In genomic region chr4:153209410-153209809, GRCh38 we compare ENCODE assay signal across 1 cellular context.
TF ChIP-seq lines count a peak whose summit lies in the region.

No MANE protein-coding gene starts in this region.

TF ChIP-seq in HepG2, 621 proteins besides CTCF, POLR2A, EP300 and RAD21 (continued from another document and continues in another):
- TF ChIP-seq ZNF576 (CRISPR knock-in tag; IDR thresholded peaks at IDR 0.05) (no peak), FUBP1 (CRISPR knock-in tag; IDR thresholded peaks at IDR 0.05; ENCODE audit: borderline replicate concordance) (no peak), ZNF773 (CRISPR knock-in tag; IDR thresholded peaks at IDR 0.05; ENCODE audit: borderline replicate concordance) (no peak), THRA (CRISPR knock-in tag; IDR thresholded peaks at IDR 0.05; ENCODE audit: borderline replicate concordance) (peak; percentile 47; the same call in 1 of the 2 replicates), TBX3 (IDR thresholded peaks at IDR 0.05; ENCODE audit: borderline replicate concordance) (peak; percentile 85; the same call in 1 of the 2 replicates), HNF4A (CRISPR knock-in tag; IDR thresholded peaks at IDR 0.05) (peak; percentile 35; the same call in 1 of the 2 replicates), REST (IDR thresholded peaks at IDR 0.05; ENCODE audit: borderline replicate concordance in 1 of 2, low read depth in 1 of 2, low read length in 2 of 2) (0 out of 4 replicates have a peak, but pooled peaks of 1 of the 2 experiments have one; percentile 54), TBX2 (CRISPR knock-in tag; IDR thresholded peaks at IDR 0.05; ENCODE audit: borderline replicate concordance) (peak; percentile 77), KMT2B (CRISPR knock-in tag; IDR thresholded peaks at IDR 0.05) (peak; percentile 44; the same call in 1 of the 2 replicates), RFXANK (CRISPR knock-in tag; IDR thresholded peaks at IDR 0.05) (no peak), RARA (CRISPR knock-in tag; IDR thresholded peaks at IDR 0.05) (peak; percentile 69), ZNF281 (CRISPR knock-in tag; IDR thresholded peaks at IDR 0.05; ENCODE audit: borderline replicate concordance) (peak; percentile 26; the same call in 1 of the 2 replicates), MIXL1 (CRISPR knock-in tag; IDR thresholded peaks at IDR 0.05) (no peak), MYNN (CRISPR knock-in tag; IDR thresholded peaks at IDR 0.05; ENCODE audit: low read depth) (no peak), GLMP (CRISPR knock-in tag; IDR thresholded peaks at IDR 0.05; ENCODE audit: borderline replicate concordance) (no peak), PAXIP1 (CRISPR knock-in tag; conservative IDR thresholded peaks at IDR 0.05) (peak; percentile 62), ARID5B (CRISPR knock-in tag; IDR thresholded peaks at IDR 0.05) (peak; percentile 87), SOX13 (IDR thresholded peaks at IDR 0.05) (peak; percentile 52; the same call in 1 of the 2 replicates), SOX13 (CRISPR knock-in tag; conservative IDR thresholded peaks at IDR 0.05 in 1 of 2, IDR thresholded peaks at IDR 0.05 in 1 of 2) (peak in 1 of 2 experiments; percentile 81; a peak in 2 of 4 replicates), ELF3 (CRISPR knock-in tag; IDR thresholded peaks at IDR 0.05) (peak; percentile 23; the same call in 1 of the 2 replicates), PAX8 (CRISPR knock-in tag; IDR thresholded peaks at IDR 0.05; ENCODE audit: borderline replicate concordance) (no peak), ZKSCAN5 (CRISPR knock-in tag; IDR thresholded peaks at IDR 0.05) (no peak), GZF1 (CRISPR knock-in tag; IDR thresholded peaks at IDR 0.05) (no peak), ZNF430 (CRISPR knock-in tag; IDR thresholded peaks at IDR 0.05) (no peak), ZFP41 (CRISPR knock-in tag; IDR thresholded peaks at IDR 0.05; ENCODE audit: borderline replicate concordance) (no peak), HDAC1 (CRISPR knock-in tag; IDR thresholded peaks at IDR 0.05) (peak; percentile 33; the same call in 1 of the 2 replicates), SOX5 (CRISPR knock-in tag; IDR thresholded peaks at IDR 0.05; ENCODE audit: borderline replicate concordance) (peak; percentile 80), MIER2 (CRISPR knock-in tag; IDR thresholded peaks at IDR 0.05) (0 out of 2 replicates have a peak, but pooled peaks have one; percentile 29), ZNF446 (CRISPR knock-in tag; IDR thresholded peaks at IDR 0.05) (no peak), KLF6 (CRISPR knock-in tag; IDR thresholded peaks at IDR 0.05) (no peak), STAT6 (CRISPR knock-in tag; IDR thresholded peaks at IDR 0.05; ENCODE audit: borderline replicate concordance) (no peak), ZNF546 (CRISPR knock-in tag; conservative IDR thresholded peaks at IDR 0.05) (no peak), MXD1 (CRISPR knock-in tag; IDR thresholded peaks at IDR 0.05) (no peak), ZMYM4 (CRISPR knock-in tag; IDR thresholded peaks at IDR 0.05) (0 out of 2 replicates have a peak, but pooled peaks have one; percentile 40), RBAK (CRISPR knock-in tag; IDR thresholded peaks at IDR 0.05) (no peak), ZNF672 (CRISPR knock-in tag; IDR thresholded peaks at IDR 0.05) (no peak)
